In genomic region chr3:171775943-171776342, GRCh38 we compare ENCODE assay signal across 16 cellular contexts.
"Had no signal": no experiment of that assay in that cellular context is flagged by ENCODE, and none has a peak within 500 bp of the region (broad histone marks: within the 10 kb centered on the region; RNA-seq: fewer than 3 reads in every experiment).

No MANE protein-coding gene starts in this region.

- H3K36me3 Mint-ChIP-seq: activated naive CD8-positive, alpha-beta T cell treated with anti-CD3 and anti-CD28 coated beads, Interleukin-2, amount 10 ng/mL, durations not matched to agents 7 days and 5 days; natural killer cell had no signal

- H3K9me3 Mint-ChIP-seq: activated naive CD8-positive, alpha-beta T cell treated with anti-CD3 and anti-CD28 coated beads, Interleukin-2, amount 10 ng/mL, durations not matched to agents 7 days and 5 days; natural killer cell had no signal

- H3K27ac Mint-ChIP-seq: activated naive CD8-positive, alpha-beta T cell treated with anti-CD3 and anti-CD28 coated beads, Interleukin-2, amount 10 ng/mL, durations not matched to agents 7 days and 5 days; natural killer cell had no signal

- H3K4me1 Mint-ChIP-seq: activated naive CD8-positive, alpha-beta T cell treated with anti-CD3 and anti-CD28 coated beads, Interleukin-2, amount 10 ng/mL, durations not matched to agents 7 days and 5 days had no signal

- H3K27ac ChIP-seq: gastroesophageal sphincter, VCaP had no signal

- H3K27me3 Mint-ChIP-seq: progenitor cell of endocrine pancreas had no signal

- DNase-seq: activated CD4-positive, alpha-beta T cell treated with anti-CD3 and anti-CD28 coated beads for 1 hour; activated CD4-positive, alpha-beta T cell treated with anti-CD3 and anti-CD28 coated beads, Interleukin-2, amount 50 U/mL, for 4 hours; activated naive CD4-positive, alpha-beta T cell; activated naive CD8-positive, alpha-beta T cell treated with anti-CD3 and anti-CD28 coated beads, Interleukin-2, amount 10 ng/mL, durations not matched to agents 7 days and 5 days; activated T-cell treated with anti-CD3 and anti-CD28 coated beads for 4 hours; islet precursor cell; natural killer cell; right cardiac atrium; stimulated activated CD4-positive, alpha-beta T cell treated with anti-CD3 and anti-CD28 coated beads, Interleukin-4, amount 100 ng/mL, for 24 hours; stimulated activated naive CD4-positive, alpha-beta T cell; T-helper 1 cell; upper lobe of right lung had no signal

- ATAC-seq: gastroesophageal sphincter, left lobe of liver, natural killer cell, right cardiac atrium, upper lobe of right lung had no signal

- H3K4me3 Mint-ChIP-seq: activated naive CD8-positive, alpha-beta T cell treated with anti-CD3 and anti-CD28 coated beads, Interleukin-2, amount 10 ng/mL, durations not matched to agents 7 days and 5 days; natural killer cell had no signal
